In the genomic region with DNA sequence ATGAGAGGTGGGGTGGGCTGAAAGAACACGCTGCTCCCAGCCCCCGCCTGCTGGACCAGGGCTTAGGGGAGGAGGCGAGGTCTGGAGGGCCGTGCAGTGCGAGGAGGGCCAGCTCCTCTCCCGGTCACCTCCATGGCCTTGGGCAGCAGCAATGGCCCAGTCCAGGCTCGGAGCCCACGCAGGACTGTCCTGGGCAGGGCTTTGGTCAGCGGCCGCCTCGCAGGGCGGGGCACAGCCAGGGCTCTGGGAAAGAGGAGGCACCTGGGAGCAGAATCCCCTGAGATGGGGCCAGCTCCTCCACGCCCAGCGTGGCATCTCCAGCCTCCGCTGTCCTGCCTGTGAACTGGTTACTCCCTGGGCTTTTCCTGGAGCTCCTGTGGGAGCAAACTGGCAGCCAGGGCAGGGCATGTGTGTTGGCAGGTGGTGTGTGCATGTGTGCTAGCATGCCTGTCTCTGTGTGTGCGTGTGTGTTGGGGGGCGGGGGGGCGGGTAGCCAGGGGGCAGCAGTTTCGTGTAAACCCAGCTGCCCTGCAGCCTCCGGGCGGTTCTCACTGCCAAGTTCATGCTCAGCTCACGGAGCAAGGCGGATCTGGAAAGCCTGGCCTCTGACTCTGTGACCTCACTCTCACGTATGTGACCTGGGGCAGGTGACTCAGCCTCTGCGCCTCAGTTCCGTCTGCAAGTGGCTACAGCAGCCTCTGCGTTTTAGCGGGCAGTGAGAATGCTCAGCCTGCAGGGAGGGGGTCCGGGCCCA, we compare ENCODE assay signal across 1 cellular context.
TF ChIP-seq lines count a peak whose summit lies in the region.

No MANE protein-coding gene starts in this region.

TF ChIP-seq in endothelial cell of umbilical vein, 7 proteins besides CTCF, POLR2A, EP300 and RAD21:
- peak; percentile 19 for TF ChIP-seq FOS (IDR thresholded peaks at IDR 0.05; ENCODE audit: borderline replicate concordance, insufficient read depth, low read length)
- TF ChIP-seq MYC (IDR thresholded peaks at IDR 0.05; ENCODE audit: low read depth, low read length), result no peak
